9 cellular contexts compared by ENCODE assay signal in the genomic region with DNA sequence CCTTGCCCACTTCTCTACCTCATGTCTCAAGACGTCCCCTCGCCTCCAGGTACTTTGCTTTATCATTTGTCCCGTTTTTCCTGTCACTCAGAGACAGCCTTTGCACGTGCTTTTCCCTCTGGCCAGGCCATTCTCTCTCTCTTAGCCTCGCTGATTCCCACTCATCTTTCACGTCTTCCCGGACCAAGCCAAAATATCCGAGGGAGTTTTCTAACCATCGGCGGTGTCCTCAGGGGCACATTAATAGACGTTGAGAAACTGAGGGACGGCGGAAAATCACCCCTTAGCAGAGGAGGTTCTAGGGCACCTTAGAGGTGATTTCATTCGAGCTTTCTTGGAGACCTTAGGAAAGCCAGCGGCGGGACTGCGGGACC. TPM values are rescaled to one million over a fixed set of nuclear protein-coding genes. Genes with fewer than 3 reads are reported as not detected.
DNase-seq lines count a peak whose midpoint lies in the region; ATAC-seq and TF ChIP-seq lines count a peak whose summit lies in the region.
"Had no signal": no experiment of that assay in that cellular context is flagged by ENCODE, and none has a peak within 500 bp of the region (broad histone marks: within the 10 kb centered on the region; RNA-seq: fewer than 3 reads in every experiment).

No MANE protein-coding gene starts in this region.

- H3K27ac ChIP-seq in neural cell (ENCODE audit: low read length): no peak overlapping the region

- H4K20me1 ChIP-seq in neural cell (ENCODE audit: insufficient read depth): no peaks in the 10 kb centered on the region

- peaks cover 51% of the 10 kb centered on the region for H3K27me3 ChIP-seq in neural cell (ENCODE audit: insufficient read depth, low read depth, low read length)

- H3K9ac ChIP-seq in neural cell (ENCODE audit: low read length): peak overlapping the region; percentile 55

- no peaks in the 10 kb centered on the region for H3F3A ChIP-seq in neural cell (ENCODE audit: insufficient read depth, low read length, poor library complexity, severe bottlenecking)

- ATAC-seq in HG02981 (IDR thresholded peaks at IDR 0.05; ENCODE audit: unreplicated experiment): no peak

- no peak for TF ChIP-seq RAD21 in neural cell (conservative IDR thresholded peaks at IDR 0.05)

- peaks cover 4% of the 10 kb centered on the region; the same call in 1 of the 2 replicates for H3K9me3 Mint-ChIP-seq in HFFc6
- H3K9me3 Mint-ChIP-seq in activated CD4-positive, alpha-beta memory T cell treated with anti-CD3 and anti-CD28 coated beads, Interleukin-2, amount 10 ng/mL, durations not matched to agents 7 days and 5 days: no peaks in the 10 kb centered on the region

- CTCF ChIA-PET in activated CD4-positive, alpha-beta memory T cell treated with anti-CD3 and anti-CD28 coated beads, Interleukin-2, amount 10 ng/mL, durations not matched to agents 7 days and 5 days (lab: Charles Lee): no interaction called here

- peaks cover 50% of the 10 kb centered on the region for H3K27me3 Mint-ChIP-seq in HFFc6 (ENCODE audit: insufficient read depth)
- H3K27me3 Mint-ChIP-seq in activated CD4-positive, alpha-beta memory T cell treated with anti-CD3 and anti-CD28 coated beads, Interleukin-2, amount 10 ng/mL, durations not matched to agents 7 days and 5 days: peaks cover 62% of the 10 kb centered on the region

- no peak overlapping the region for H2AFZ ChIP-seq in neural cell (ENCODE audit: low read depth, low read length)

- H3K27ac Mint-ChIP-seq in HFFc6: no peak overlapping the region
- no peak overlapping the region for H3K27ac Mint-ChIP-seq in activated CD4-positive, alpha-beta memory T cell treated with anti-CD3 and anti-CD28 coated beads, Interleukin-2, amount 10 ng/mL, durations not matched to agents 7 days and 5 days

- H3K9me3 ChIP-seq in neural cell (ENCODE audit: low read length): no peaks in the 10 kb centered on the region

- H3K4me2 ChIP-seq in neural cell (ENCODE audit: low read length): peak overlapping the region; percentile 65

- peak; percentile 11 for DNase-seq in A172 (ENCODE audit: low spot score)
- no peak for DNase-seq in HFFc6
- peak; percentile 47 for DNase-seq in ecto neural progenitor cell (ENCODE audit: low spot score)
- no peak for DNase-seq in activated CD4-positive, alpha-beta memory T cell treated with anti-CD3 and anti-CD28 coated beads, Interleukin-2, amount 10 ng/mL, durations not matched to agents 7 days and 5 days
- no peak for DNase-seq in hepatic stellate cell (ENCODE audit: low spot score)
- DNase-seq in OCI-M2 (lab: John Stamatoyannopoulos, UW; ENCODE audit: unreplicated experiment): no peak
- DNase-seq: DND-41 had no signal

- H3K36me3 Mint-ChIP-seq in HFFc6 (ENCODE audit: low read depth): no peaks in the 10 kb centered on the region
- no peaks in the 10 kb centered on the region for H3K36me3 Mint-ChIP-seq in activated CD4-positive, alpha-beta memory T cell treated with anti-CD3 and anti-CD28 coated beads, Interleukin-2, amount 10 ng/mL, durations not matched to agents 7 days and 5 days (ENCODE audit: low read depth)

- no peak for TF ChIP-seq EP300 in neural cell (conservative IDR thresholded peaks at IDR 0.05; ENCODE audit: poor library complexity, severe bottlenecking)

- H3K4me1 Mint-ChIP-seq in HFFc6 (ENCODE audit: low read depth): peaks cover 6% of the 10 kb centered on the region; the same call in 1 of the 2 replicates
- peaks cover 9% of the 10 kb centered on the region for H3K4me1 Mint-ChIP-seq in activated CD4-positive, alpha-beta memory T cell treated with anti-CD3 and anti-CD28 coated beads, Interleukin-2, amount 10 ng/mL, durations not matched to agents 7 days and 5 days

- H3K4me3 Mint-ChIP-seq in HFFc6: peak overlapping the region; percentile 53
- H3K4me3 Mint-ChIP-seq in activated CD4-positive, alpha-beta memory T cell treated with anti-CD3 and anti-CD28 coated beads, Interleukin-2, amount 10 ng/mL, durations not matched to agents 7 days and 5 days: no peak overlapping the region

- no peaks in the 10 kb centered on the region for H3K36me3 ChIP-seq in neural cell (ENCODE audit: insufficient read depth, low read length)

- no peak for TF ChIP-seq CTCF in HFFc6 (IDR thresholded peaks at IDR 0.05)
- TF ChIP-seq CTCF in neural cell (IDR thresholded peaks at IDR 0.05; ENCODE audit: poor library complexity, severe bottlenecking): no peak

- H3K9me2 ChIP-seq in neural cell (ENCODE audit: insufficient read depth, low read length): no peaks in the 10 kb centered on the region

- H3K4me3 ChIP-seq in neural cell (ENCODE audit: low read length): peak overlapping the region; percentile 89

- no peaks in the 10 kb centered on the region for H3K79me2 ChIP-seq in neural cell (replicated peaks; ENCODE audit: insufficient read depth, low read length)

- POLR2A ChIA-PET in activated CD4-positive, alpha-beta memory T cell treated with anti-CD3 and anti-CD28 coated beads, Interleukin-2, amount 10 ng/mL, durations not matched to agents 7 days and 5 days (lab: Charles Lee): no interaction called here

TF ChIP-seq in neural cell, 6 proteins besides CTCF, POLR2A, EP300 and RAD21:
- TF ChIP-seq MXI1 (conservative IDR thresholded peaks at IDR 0.05; ENCODE audit: poor library complexity, severe bottlenecking): no peak

RNA-seq across cellular contexts. Expression of a gene that starts 0.6 kb away (rescaled TPM):
- total RNA-seq in A172 (2014; rRNA removed; shearing (Covaris generic)): 11.6 and 12.8 TPM in 2 replicates
- total RNA-seq in HFFc6 (2021; fragmentation: NEBNext Ultra II Directional; extraction: Animal tissue kit (Norgen Biotek cat#: 25700)): under 1 TPM; 0.33 to 0.74 (median 0.43) TPM
- 0.70 and 0.74 TPM in 2 replicates for polyA plus RNA-seq in neural cell
- polyA minus RNA-seq in neural cell: 0.97 and 1.2 TPM in 2 replicates
- total RNA-seq in activated CD4-positive, alpha-beta memory T cell treated with anti-CD3 and anti-CD28 coated beads, Interleukin-2, amount 10 ng/mL, durations not matched to agents 7 days and 5 days: not detected

RNA-seq across cellular contexts. Expression of a gene that starts 59.2 kb away (rescaled TPM):
- 30.4 and 33.1 TPM in 2 replicates for total RNA-seq in A172 (2014; rRNA removed; shearing (Covaris generic))
- 10 to 100 TPM in 4 of 6 experiments, 1 to 10 TPM in 2; 8.1 to 12.2 (median 10.3) TPM for total RNA-seq in HFFc6 (2021; fragmentation: NEBNext Ultra II Directional; extraction: Animal tissue kit (Norgen Biotek cat#: 25700))
- 82.0 and 93.0 TPM in 2 replicates for polyA plus RNA-seq in neural cell
- polyA minus RNA-seq in neural cell: 73.3 and 85.2 TPM in 2 replicates
- not detected for total RNA-seq in activated CD4-positive, alpha-beta memory T cell treated with anti-CD3 and anti-CD28 coated beads, Interleukin-2, amount 10 ng/mL, durations not matched to agents 7 days and 5 days

Comparison
In these comparisons a context has a peak if more than half of its experiments do, and no peak if none do; other contexts are left out.
1. DNase-seq: peak in A172 (single experiment) and ecto neural progenitor cell (single experiment); none in HFFc6 (single experiment), activated CD4-positive, alpha-beta memory T cell treated with anti-CD3 and anti-CD28 coated beads, Interleukin-2, amount 10 ng/mL, durations not matched to agents 7 days and 5 days (single experiment), hepatic stellate cell (single experiment) and OCI-M2 (single experiment).
2. RNA of a gene that starts 59.2 kb away (total RNA-seq): 30.4 to 33.1 TPM in A172 and 8.1 to 12.2 TPM in HFFc6; not detected in activated CD4-positive, alpha-beta memory T cell treated with anti-CD3 and anti-CD28 coated beads, Interleukin-2, amount 10 ng/mL, durations not matched to agents 7 days and 5 days; every median in the first group is over 4 times any median in the second.